ENCODE assay signal across 8 cellular contexts in the genomic region with DNA sequence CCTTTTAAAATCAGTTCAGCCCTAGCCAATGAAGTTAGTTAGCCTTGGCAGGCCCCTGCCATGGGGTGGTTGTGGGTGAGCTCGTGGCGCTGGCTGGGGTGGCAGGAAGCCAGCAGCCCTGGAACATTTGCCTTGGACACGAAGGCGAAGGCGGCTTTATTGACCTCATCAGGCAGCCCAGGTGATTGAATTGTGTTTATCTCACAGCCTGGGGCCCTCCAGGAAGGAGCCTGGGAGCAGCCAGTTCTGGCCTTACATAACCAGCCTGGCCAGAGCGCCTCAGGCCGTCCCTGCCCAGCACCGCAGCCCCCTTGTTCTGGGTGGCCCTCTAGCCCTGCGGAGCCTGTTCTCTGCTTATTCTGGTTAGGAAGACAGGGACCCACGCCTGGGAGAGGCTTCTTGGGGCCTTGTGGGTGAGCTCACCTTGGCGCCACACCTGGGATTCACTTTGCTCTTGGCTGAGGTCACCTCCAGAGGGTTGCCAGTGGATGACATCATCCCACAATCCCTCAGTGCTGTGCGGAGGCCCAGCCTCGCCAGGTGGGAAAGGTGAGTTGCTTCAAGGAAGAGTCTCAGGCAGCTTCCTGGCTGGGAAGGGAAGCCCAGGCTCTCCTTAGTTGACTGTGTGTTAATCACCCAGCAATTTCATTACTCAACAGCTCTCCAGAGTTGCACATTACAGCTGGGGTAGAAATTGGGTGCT. TPM values are rescaled to one million over a fixed set of nuclear protein-coding genes. Genes with fewer than 3 reads are reported as not detected.
DNase-seq lines count a peak whose midpoint lies in the region; ATAC-seq and TF ChIP-seq lines count a peak whose summit lies in the region.

No MANE protein-coding gene starts in this region.

- no peaks in the 10 kb centered on the region for H4K20me1 ChIP-seq in fibroblast of lung (ENCODE audit: control insufficient read depth, extremely low read depth, insufficient read depth, low read length)

- peak overlapping the region; percentile 43 for H3K4me3 Mint-ChIP-seq in Calu3 (ENCODE audit: low read depth, unreplicated experiment)

- H3K79me2 ChIP-seq in fibroblast of lung (ENCODE audit: control insufficient read depth, insufficient read depth, low read length) (peaks cover 2% of the 10 kb centered on the region), parathyroid adenoma (peaks cover 5% of the 10 kb centered on the region)

- no peak overlapping the region for H3K4me2 ChIP-seq in fibroblast of lung (ENCODE audit: extremely low read depth, insufficient read depth, low read length)
- no peak overlapping the region for H3K4me2 ChIP-seq in parathyroid adenoma (ENCODE audit: low read length)

- H3K9me3 ChIP-seq in NT2/D1 (ENCODE audit: insufficient read depth, low read length) (no peaks in the 10 kb centered on the region), fibroblast of lung (ENCODE audit: control insufficient read depth, insufficient read depth, low read depth, low read length) (no peaks in the 10 kb centered on the region), parathyroid adenoma (ENCODE audit: control insufficient read depth, low read length) (no peaks in the 10 kb centered on the region)

- H3K9ac ChIP-seq in NT2/D1 (ENCODE audit: insufficient read length, low read depth) (peak overlapping the region; percentile 32), fibroblast of lung (ENCODE audit: insufficient read depth, low read length) (peak overlapping the region; percentile 13), parathyroid adenoma (peak overlapping the region; percentile 9)

- ATAC-seq in HG03135 (IDR thresholded peaks at IDR 0.05; ENCODE audit: unreplicated experiment) (no peak), GM18861 (IDR thresholded peaks at IDR 0.05; ENCODE audit: unreplicated experiment) (no peak)

- no peaks in the 10 kb centered on the region for H3K27me3 Mint-ChIP-seq in Calu3 (ENCODE audit: unreplicated experiment)

- H3K4me3 ChIP-seq in NT2/D1 (ENCODE audit: insufficient read length, low read depth) (no peak overlapping the region), fibroblast of lung (replicated peaks in 1 of 4; ENCODE audit: control extremely low read depth in 1 of 4, insufficient read depth in 1 of 4, low read depth in 3 of 4, low read length in 4 of 4) (no peak overlapping the region), parathyroid adenoma (ENCODE audit: low read depth, low read length) (no peak overlapping the region)

- BruUV-seq in Calu3 (replicated peaks; lab: Mats Ljungman, UMichigan) = no TSS peak

- H2AFZ ChIP-seq in fibroblast of lung (ENCODE audit: low read length) = no peak overlapping the region
- peak overlapping the region; percentile 86 for H2AFZ ChIP-seq in parathyroid adenoma

- H3K27me3 ChIP-seq in NT2/D1 (ENCODE audit: insufficient read depth, insufficient read length) = no peaks in the 10 kb centered on the region
- H3K27me3 ChIP-seq in fibroblast of lung (ENCODE audit: control insufficient read depth, insufficient read depth, low read length) = no peaks in the 10 kb centered on the region
- no peaks in the 10 kb centered on the region for H3K27me3 ChIP-seq in parathyroid adenoma (ENCODE audit: control insufficient read depth, insufficient read depth, low read length)

- TF ChIP-seq CTCF in Calu3 (IDR thresholded peaks at IDR 0.05; ENCODE audit: unreplicated experiment) = no peak
- TF ChIP-seq CTCF in fibroblast of lung (conservative IDR thresholded peaks at IDR 0.05 in 1 of 2, IDR thresholded peaks at IDR 0.05 in 1 of 2; ENCODE audit: low read depth in 1 of 2, low read length in 2 of 2) = no peak
- TF ChIP-seq CTCF in parathyroid adenoma (IDR thresholded peaks at IDR 0.05) = no peak

- H3K9me3 Mint-ChIP-seq in Calu3 (ENCODE audit: low read depth, unreplicated experiment) = no peaks in the 10 kb centered on the region

- peaks cover 66% of the 10 kb centered on the region for H3K36me3 Mint-ChIP-seq in Calu3 (ENCODE audit: insufficient read depth, unreplicated experiment)

- intact Hi-C loops in Calu3 (cut with micrococcal nuclease; ENCODE audit: unreplicated experiment) = loop anchor here (5.0 to 10.0 kb wide), 2 partner anchors 70 to 172 kb away; partner anchors contain the start of gene ERGIC1

- CTCF ChIA-PET in Calu3 (lab: Charles Lee) = interaction anchor here (0.6 to 3.4 kb wide), 16 partner anchors 23 to 443 kb away, joined by 3 to 19 read pairs (median 4); partner anchors contain the start of gene DUSP1

- H3K36me3 ChIP-seq in NT2/D1 (ENCODE audit: insufficient read depth, insufficient read length, low read length) = peaks cover 19% of the 10 kb centered on the region
- H3K36me3 ChIP-seq in fibroblast of lung (ENCODE audit: control insufficient read depth, insufficient read depth, low read length) = peaks cover 4% of the 10 kb centered on the region
- no peaks in the 10 kb centered on the region for H3K36me3 ChIP-seq in parathyroid adenoma (ENCODE audit: control insufficient read depth, insufficient read depth, low read length)

- peak overlapping the region; percentile 98 for H3K27ac Mint-ChIP-seq in Calu3 (ENCODE audit: unreplicated experiment)

- peaks cover 29% of the 10 kb centered on the region for H3K4me1 ChIP-seq in NT2/D1 (ENCODE audit: insufficient read depth, insufficient read length)
- peaks cover 49% of the 10 kb centered on the region for H3K4me1 ChIP-seq in fibroblast of lung (ENCODE audit: control insufficient read depth, extremely low read depth, insufficient read depth, low read length)
- H3K4me1 ChIP-seq in parathyroid adenoma = peaks cover 18% of the 10 kb centered on the region

- peaks cover 47% of the 10 kb centered on the region for H3K4me1 Mint-ChIP-seq in Calu3 (ENCODE audit: low read depth, unreplicated experiment)

- DNase-seq in Calu3 = peak; percentile 92
- no peak for DNase-seq in NT2/D1 (ENCODE audit: low read depth, low spot score)
- peak; percentile 79 to 89 for DNase-seq in fibroblast of lung (ENCODE audit: low read depth in 2 of 2)
- no peak for DNase-seq in activated effector memory CD4-positive, alpha-beta T cell treated with anti-CD3 and anti-CD28 coated beads, Interleukin-2, amount 50 U/mL, for 16 hours
- DNase-seq in mesenteric fat pad (ENCODE audit: low spot score) = no peak

- peak overlapping the region; percentile 95 for H3K27ac ChIP-seq in fibroblast of lung (ENCODE audit: insufficient read depth, low read length)
- peak overlapping the region; percentile 89 for H3K27ac ChIP-seq in parathyroid adenoma

RNA-seq across cellular contexts. Expression of gene RPL26L1, which starts 54.4 kb away (rescaled TPM):
- total RNA-seq in Calu3 (2022) (59.4 and 62.7 TPM in 2 replicates), fibroblast of lung (47.1 and 50.1 TPM in 2 replicates), mesenteric fat pad (28.2 TPM)
- polyA plus RNA-seq in fibroblast of lung = 98.1 and 144 TPM in 2 replicates
- polyA plus RNA-seq in fibroblast of lung (2012) = 90.2 and 135 TPM in 2 replicates
- polyA minus RNA-seq in fibroblast of lung (ENCODE audit: low replicate concordance) = 11.2 and 12.2 TPM in 2 replicates

Comparison
In these comparisons a context has a peak if more than half of its experiments do, and no peak if none do; other contexts are left out.
1. DNase-seq: peak in Calu3 (single experiment) and fibroblast of lung (2 of 2); none in NT2/D1 (single experiment), activated effector memory CD4-positive, alpha-beta T cell treated with anti-CD3 and anti-CD28 coated beads, Interleukin-2, amount 50 U/mL, for 16 hours (single experiment) and mesenteric fat pad (single experiment).
2. Peak in every context shown above with its lines, with median percentiles within 50 percentile points of each other: H3K9ac ChIP-seq.